3 cellular contexts compared by ENCODE assay signal in genomic region chr3:129213238-129213637, GRCh38.
TF ChIP-seq lines count a peak whose summit lies in the region.

No MANE protein-coding gene starts in this region.

TF ChIP-seq in A549, 52 proteins besides CTCF, POLR2A, EP300 and RAD21:
- TF ChIP-seq CBX8 (IDR thresholded peaks at IDR 0.05) (no peak), ESRRA (IDR thresholded peaks at IDR 0.05; ENCODE audit: borderline replicate concordance, low read length) (no peak), HOXA7 (CRISPR knock-in tag; IDR thresholded peaks at IDR 0.05) (no peak), PHF8 (IDR thresholded peaks at IDR 0.05; ENCODE audit: borderline replicate concordance, low read depth) (no peak), E2F6 (IDR thresholded peaks at IDR 0.05; ENCODE audit: borderline replicate concordance, low read depth) (no peak), EHMT2 (IDR thresholded peaks at IDR 0.05; ENCODE audit: low read depth) (no peak), RFX5 (IDR thresholded peaks at IDR 0.05) (no peak), REST (IDR thresholded peaks at IDR 0.05) (no peak), RCOR1 (IDR thresholded peaks at IDR 0.05; ENCODE audit: low read depth, low read length) (no peak), CBX2 (IDR thresholded peaks at IDR 0.05; ENCODE audit: borderline replicate concordance, low read depth) (no peak), JUN (IDR thresholded peaks at IDR 0.05) (no peak)
TF ChIP-seq in A549: peak in this region for 0.

TF ChIP-seq in HEK293, 187 proteins besides CTCF, POLR2A, EP300 and RAD21:
- TF ChIP-seq ZNF146 (tag by site-specific recombination; IDR thresholded peaks at IDR 0.05): peak; percentile 55; the same call in 1 of the 2 replicates
- TF ChIP-seq ZNF138 (tag by site-specific recombination; IDR thresholded peaks at IDR 0.05; ENCODE audit: borderline replicate concordance): no peak

TF ChIP-seq in K562, 482 proteins besides CTCF, POLR2A, EP300 and RAD21:
- no peak for TF ChIP-seq SREBF2 (CRISPR knock-in tag; IDR thresholded peaks at IDR 0.05)
- peak; percentile 58 for TF ChIP-seq ZNF146 (CRISPR knock-in tag; IDR thresholded peaks at IDR 0.05; ENCODE audit: unreplicated experiment)
